9 cellular contexts compared by ENCODE assay signal in the genomic region with DNA sequence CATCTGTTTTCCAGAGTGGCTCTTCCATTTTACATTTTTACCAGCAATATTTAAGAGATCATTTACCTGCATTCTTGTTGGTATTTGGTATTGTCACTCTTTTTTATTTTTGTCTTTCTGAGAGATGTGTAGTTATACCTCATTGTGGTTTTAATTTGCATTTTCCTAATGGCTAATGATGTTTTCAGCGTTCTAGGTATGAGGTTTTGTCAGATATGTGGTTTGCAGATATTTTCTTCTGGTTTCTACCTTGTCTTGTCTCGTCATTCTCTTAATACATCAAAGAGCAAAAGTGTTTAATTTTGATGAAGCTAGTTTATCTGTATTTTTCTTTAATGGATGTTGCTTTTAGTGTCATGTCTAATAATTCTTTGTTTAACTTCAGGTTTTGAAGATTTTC. TPM values are rescaled to one million over a fixed set of nuclear protein-coding genes. Genes with fewer than 3 reads are reported as not detected.
DNase-seq lines count a peak whose midpoint lies in the region; ATAC-seq and FAIRE-seq lines count a peak whose summit lies in the region.
"Not testable (repeated sequence)": the region's sequence is repeated elsewhere in the genome, so short reads cannot be mapped to it uniquely, and the experiment has no call there.
"Had no signal": no experiment of that assay in that cellular context is flagged by ENCODE, and none has a peak within 500 bp of the region (broad histone marks: within the 10 kb centered on the region; RNA-seq: fewer than 3 reads in every experiment).

No MANE protein-coding gene starts in this region.

- FAIRE-seq in small intestine (lab: Jason Lieb, UNC): peak; percentile 47

- H3K27ac Mint-ChIP-seq in activated CD8-positive, alpha-beta memory T cell treated with anti-CD3 and anti-CD28 coated beads, Interleukin-2, amount 10 ng/mL, durations not matched to agents 7 days and 5 days: not testable (repeated sequence)

- 65 to 75% (median 70%) methylated on average over 2 of the region's 2 CpGs for WGBS in small intestine, 3 donors

- not testable (repeated sequence) for H3K4me1 Mint-ChIP-seq in activated CD8-positive, alpha-beta memory T cell treated with anti-CD3 and anti-CD28 coated beads, Interleukin-2, amount 10 ng/mL, durations not matched to agents 7 days and 5 days

- not testable (repeated sequence) for DNase-seq in activated CD8-positive, alpha-beta memory T cell treated with anti-CD3 and anti-CD28 coated beads, Interleukin-2, amount 10 ng/mL, durations not matched to agents 7 days and 5 days; small intestine

- H3K36me3 Mint-ChIP-seq in activated CD8-positive, alpha-beta memory T cell treated with anti-CD3 and anti-CD28 coated beads, Interleukin-2, amount 10 ng/mL, durations not matched to agents 7 days and 5 days: not testable (repeated sequence)

- not testable (repeated sequence) for H3K4me3 Mint-ChIP-seq in activated CD8-positive, alpha-beta memory T cell treated with anti-CD3 and anti-CD28 coated beads, Interleukin-2, amount 10 ng/mL, durations not matched to agents 7 days and 5 days

- CTCF ChIA-PET in activated CD8-positive, alpha-beta memory T cell treated with anti-CD3 and anti-CD28 coated beads, Interleukin-2, amount 10 ng/mL, durations not matched to agents 7 days and 5 days (lab: Charles Lee): not testable (repeated sequence)

- H3K27me3 ChIP-seq in small intestine (ENCODE audit: control insufficient read depth in 2 of 2, insufficient read depth in 2 of 2, low read length in 2 of 2): not testable (repeated sequence)

- not testable (repeated sequence) for H3K27me3 Mint-ChIP-seq in activated CD8-positive, alpha-beta memory T cell treated with anti-CD3 and anti-CD28 coated beads, Interleukin-2, amount 10 ng/mL, durations not matched to agents 7 days and 5 days

- not testable (repeated sequence) for H3K4me1 ChIP-seq in small intestine (ENCODE audit: control insufficient read depth in 2 of 2, insufficient read depth in 1 of 2, low read depth in 1 of 2, low read length in 1 of 2)

- not testable (repeated sequence) for H3K4me3 ChIP-seq in small intestine (ENCODE audit: low read depth in 1 of 2, low read length in 2 of 2)

- not testable (repeated sequence) for H3K9me3 ChIP-seq in small intestine (ENCODE audit: control insufficient read depth, low read depth)

- ATAC-seq in GM18502 (IDR thresholded peaks at IDR 0.05; ENCODE audit: poor library complexity, unreplicated experiment): peak; percentile 73
- peak; percentile 91 for ATAC-seq in GM19351 (IDR thresholded peaks at IDR 0.05; ENCODE audit: unreplicated experiment)
- ATAC-seq in GM21526 (IDR thresholded peaks at IDR 0.05; ENCODE audit: low FRiP score, unreplicated experiment): peak; percentile 70
- ATAC-seq in HG02885 (IDR thresholded peaks at IDR 0.05; ENCODE audit: poor library complexity, unreplicated experiment): peak; percentile 87
- ATAC-seq in HG03442 (IDR thresholded peaks at IDR 0.05; ENCODE audit: unreplicated experiment): peak; percentile 79
- peak; percentile 43 for ATAC-seq in activated CD8-positive, alpha-beta memory T cell treated with anti-CD3 and anti-CD28 coated beads, Interleukin-2, amount 10 ng/mL, durations not matched to agents 7 days and 5 days

- not testable (repeated sequence) for H3K36me3 ChIP-seq in small intestine (ENCODE audit: control insufficient read depth in 2 of 2, insufficient read depth in 2 of 2, low read length in 2 of 2)

- not testable (repeated sequence) for H3K9me3 Mint-ChIP-seq in activated CD8-positive, alpha-beta memory T cell treated with anti-CD3 and anti-CD28 coated beads, Interleukin-2, amount 10 ng/mL, durations not matched to agents 7 days and 5 days (ENCODE audit: low read depth)

- H3K27ac ChIP-seq in small intestine (ENCODE audit: low read depth in 1 of 2, low read length in 1 of 2): not testable (repeated sequence)

RNA-seq across cellular contexts. Expression of a gene that starts 39.5 kb away (rescaled TPM):
- 1 to 10 TPM in 1 of 2 experiments, under 1 TPM in 1; 0.85 to 2.7 TPM for total RNA-seq in activated CD8-positive, alpha-beta memory T cell treated with anti-CD3 and anti-CD28 coated beads, Interleukin-2, amount 10 ng/mL, durations not matched to agents 7 days and 5 days
- 1 to 10 TPM in 2 of 3 donors, not detected in 1; 1.1 to 4.0 TPM for polyA plus RNA-seq in small intestine
- total RNA-seq: H7 had no signal
- polyA plus RNA-seq: CD14-positive monocyte had no signal
